10 cellular contexts compared by ENCODE assay signal in the genomic region with DNA sequence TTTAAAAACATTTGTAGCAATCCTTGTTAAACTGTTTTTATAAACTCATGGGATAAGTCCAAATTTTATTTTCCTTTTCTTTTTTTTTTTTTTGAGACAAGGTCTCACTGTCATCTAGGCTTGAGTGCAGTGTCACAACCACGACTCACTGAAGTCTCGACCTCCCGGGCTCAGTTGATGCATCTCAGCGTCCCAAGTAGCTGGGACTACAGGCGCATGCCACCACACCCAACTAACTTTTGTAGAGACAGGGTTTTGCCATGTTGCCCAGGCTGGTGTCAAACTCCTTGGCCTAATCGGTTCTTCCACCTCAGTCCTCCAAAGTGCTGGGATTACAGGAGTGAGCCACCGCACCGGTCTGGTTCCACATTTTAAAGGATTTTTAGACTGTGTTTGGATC. TPM values are rescaled to one million over a fixed set of nuclear protein-coding genes. Genes with fewer than 3 reads are reported as not detected.
DNase-seq lines count a peak whose midpoint lies in the region; ATAC-seq and TF ChIP-seq lines count a peak whose summit lies in the region.
"Had no signal": no experiment of that assay in that cellular context is flagged by ENCODE, and none has a peak within 500 bp of the region (broad histone marks: within the 10 kb centered on the region; RNA-seq: fewer than 3 reads in every experiment).

No MANE protein-coding gene starts in this region.

- peak overlapping the region in 1 of 11 experiments; percentile 35; a peak in 1 of 22 replicates for H3K27ac ChIP-seq in BLaER1 treated with 17β-estradiol and CSF1 and Interleukin-3, amounts not matched to agents 10 nM and 100 nM
- peak overlapping the region; percentile 55; the same call in 1 of the 2 replicates for H3K27ac ChIP-seq in GM23248

- peaks cover 81 to 100% (median 99%) of the 10 kb centered on the region in 11 experiments for H4K20me1 ChIP-seq in BLaER1 treated with 17β-estradiol and CSF1 and Interleukin-3, amounts not matched to agents 10 nM and 100 nM
- H4K20me1 ChIP-seq in GM23248 (ENCODE audit: insufficient read depth): peaks cover 48% of the 10 kb centered on the region

- no peaks in the 10 kb centered on the region for H3K9me2 ChIP-seq in GM23248 (ENCODE audit: insufficient read depth)

- H3K27ac Mint-ChIP-seq in activated naive CD8-positive, alpha-beta T cell treated with anti-CD3 and anti-CD28 coated beads, Interleukin-2, amount 10 ng/mL, durations not matched to agents 7 days and 5 days: peak overlapping the region; percentile 63
- peak overlapping the region; percentile 84 to 95 for H3K27ac Mint-ChIP-seq in natural killer cell

- H3F3A ChIP-seq in GM23248 (ENCODE audit: insufficient read depth): peaks cover 85% of the 10 kb centered on the region

- in situ Hi-C loops in GM23248 (cut with MboI): no loop called here

- no peaks in the 10 kb centered on the region for H3K27me3 ChIP-seq in BLaER1 treated with 17β-estradiol and CSF1 and Interleukin-3, amounts not matched to agents 10 nM and 100 nM
- no peaks in the 10 kb centered on the region for H3K27me3 ChIP-seq in GM23248 (replicated peaks; ENCODE audit: insufficient read depth)

- H3K4me3 Mint-ChIP-seq in activated naive CD8-positive, alpha-beta T cell treated with anti-CD3 and anti-CD28 coated beads, Interleukin-2, amount 10 ng/mL, durations not matched to agents 7 days and 5 days: peak overlapping the region; percentile 52
- H3K4me3 Mint-ChIP-seq in natural killer cell: peak overlapping the region; percentile 78
- H3K4me3 Mint-ChIP-seq: brain had no signal

- H3K4me1 ChIP-seq in BLaER1 treated with 17β-estradiol and CSF1 and Interleukin-3, amounts not matched to agents 10 nM and 100 nM: peaks cover 12 to 100% (median 27%) of the 10 kb centered on the region in 10 experiments
- peaks cover 87% of the 10 kb centered on the region for H3K4me1 ChIP-seq in GM23248 (ENCODE audit: insufficient read depth)

- H3K9me3 Mint-ChIP-seq in activated naive CD8-positive, alpha-beta T cell treated with anti-CD3 and anti-CD28 coated beads, Interleukin-2, amount 10 ng/mL, durations not matched to agents 7 days and 5 days: peaks cover 2% of the 10 kb centered on the region
- no peaks in the 10 kb centered on the region for H3K9me3 Mint-ChIP-seq in natural killer cell

- H3K36me3 Mint-ChIP-seq in activated naive CD8-positive, alpha-beta T cell treated with anti-CD3 and anti-CD28 coated beads, Interleukin-2, amount 10 ng/mL, durations not matched to agents 7 days and 5 days: peaks cover 45% of the 10 kb centered on the region
- peaks cover 6% of the 10 kb centered on the region for H3K36me3 Mint-ChIP-seq in natural killer cell

- ATAC-seq in activated naive CD8-positive, alpha-beta T cell treated with anti-CD3 and anti-CD28 coated beads, Interleukin-2, amount 10 ng/mL, durations not matched to agents 7 days and 5 days (ENCODE audit: low read depth): no peak
- ATAC-seq in natural killer cell (no peak), HG02884 (IDR thresholded peaks at IDR 0.05; ENCODE audit: unreplicated experiment) (no peak)

- H3K4me1 Mint-ChIP-seq in activated naive CD8-positive, alpha-beta T cell treated with anti-CD3 and anti-CD28 coated beads, Interleukin-2, amount 10 ng/mL, durations not matched to agents 7 days and 5 days: peaks cover 64% of the 10 kb centered on the region
- peaks cover 79 to 84% of the 10 kb centered on the region in 2 donors for H3K4me1 Mint-ChIP-seq in natural killer cell

- POLR2A ChIA-PET in activated naive CD8-positive, alpha-beta T cell treated with anti-CD3 and anti-CD28 coated beads, Interleukin-2, amount 10 ng/mL, durations not matched to agents 7 days and 5 days (lab: Charles Lee): interaction anchor here (1.0 kb wide), 1 partner anchor 10 kb away, joined by 3 read pairs; no protein-coding TSS in a partner anchor

- intact Hi-C loops in natural killer cell (cut with micrococcal nuclease): no loop called here

- H3K27me3 Mint-ChIP-seq in activated naive CD8-positive, alpha-beta T cell treated with anti-CD3 and anti-CD28 coated beads, Interleukin-2, amount 10 ng/mL, durations not matched to agents 7 days and 5 days: no peaks in the 10 kb centered on the region
- no peaks in the 10 kb centered on the region for H3K27me3 Mint-ChIP-seq in natural killer cell (ENCODE audit: low read depth in 2 of 2)
- H3K27me3 Mint-ChIP-seq: brain had no signal

- H3K4me2 ChIP-seq in BLaER1 treated with 17β-estradiol and CSF1 and Interleukin-3, amounts not matched to agents 10 nM and 100 nM: peak overlapping the region in 9 of 11 experiments; percentile 3 to 93 (median 12); a peak in 8 of 22 replicates
- no peak overlapping the region for H3K4me2 ChIP-seq in GM23248 (ENCODE audit: unreplicated experiment)

- no peak overlapping the region for H2AFZ ChIP-seq in GM23248

- peaks cover 35 to 99% (median 86%) of the 10 kb centered on the region in 11 experiments for H3K36me3 ChIP-seq in BLaER1 treated with 17β-estradiol and CSF1 and Interleukin-3, amounts not matched to agents 10 nM and 100 nM
- H3K36me3 ChIP-seq in GM23248 (ENCODE audit: low read depth): peaks cover 6% of the 10 kb centered on the region; the same call in 1 of the 2 replicates

- DNase-seq in GM23248: no peak
- no peak for DNase-seq in activated naive CD8-positive, alpha-beta T cell treated with anti-CD3 and anti-CD28 coated beads, Interleukin-2, amount 10 ng/mL, durations not matched to agents 7 days and 5 days
- no peak for DNase-seq in natural killer cell
- no peak for DNase-seq in NCI-H128 (lab: John Stamatoyannopoulos, UW; ENCODE audit: unreplicated experiment)
- DNase-seq in mesenteric fat pad (ENCODE audit: low spot score): no peak
- DNase-seq: KG1 had no signal

- peak overlapping the region in 1 of 11 experiments; percentile 40; a peak in 1 of 22 replicates for H3K9ac ChIP-seq in BLaER1 treated with 17β-estradiol and CSF1 and Interleukin-3, amounts not matched to agents 10 nM and 100 nM
- no peak overlapping the region for H3K9ac ChIP-seq in GM23248

- whole genome bisulfite sequencing in GM23248 (ENCODE audit: low coverage in 1 of 2, low lambda C conversion rate in 2 of 2, missing lambda C conversion rate in 2 of 2), 2 experiments: 81% methylated on average over 8 of the region's 8 CpGs

- peaks cover 100% of the 10 kb centered on the region for H3K79me2 ChIP-seq in GM23248 (ENCODE audit: insufficient read depth)

- no peak overlapping the region for H3K4me3 ChIP-seq in BLaER1 treated with 17β-estradiol and CSF1 and Interleukin-3, amounts not matched to agents 10 nM and 100 nM
- H3K4me3 ChIP-seq in GM23248: no peak overlapping the region
- H3K4me3 ChIP-seq: lung had no signal

- H3K9me3 ChIP-seq in BLaER1 treated with 17β-estradiol and CSF1 and Interleukin-3, amounts not matched to agents 10 nM and 100 nM (replicated peaks in 1 of 11): peaks cover 0 to 56% (median 43%) of the 10 kb centered on the region in 11 experiments; a peak in 18 of 22 replicates
- no peaks in the 10 kb centered on the region for H3K9me3 ChIP-seq in GM23248 (ENCODE audit: low read depth)

- no peak for TF ChIP-seq CTCF in natural killer cell (IDR thresholded peaks at IDR 0.05)

RNA-seq across cellular contexts. Expression of a gene that starts 9.8 kb away (rescaled TPM):
- 275 and 290 TPM in 2 replicates for total RNA-seq in GM23248 (2014; rRNA removed; shearing (Covaris generic))
- polyA plus RNA-seq in GM23248 (2016; fragmentation: Nextera tagmentation; extraction: Ambion mirVana): 353 and 363 TPM in 2 replicates
- 100 to 1,000 TPM; 233 to 257 TPM for total RNA-seq in activated naive CD8-positive, alpha-beta T cell treated with anti-CD3 and anti-CD28 coated beads, Interleukin-2, amount 10 ng/mL, durations not matched to agents 7 days and 5 days
- 100 to 1,000 TPM; 517 to 664 (median 572) TPM for total RNA-seq in natural killer cell
- total RNA-seq in mesenteric fat pad: 323 TPM
